Comparison of ENCODE assay signal across 12 cellular contexts in genomic region chr4:26252349-26252748, GRCh38.
DNase-seq lines count a peak whose midpoint lies in the region; ATAC-seq, FAIRE-seq and TF ChIP-seq lines count a peak whose summit lies in the region.
"Had no signal": no experiment of that assay in that cellular context is flagged by ENCODE, and none has a peak within 500 bp of the region (broad histone marks: within the 10 kb centered on the region; RNA-seq: fewer than 3 reads in every experiment).

No MANE protein-coding gene starts in this region.

- no peak overlapping the region for H2BK5ac ChIP-seq in H1 (ENCODE audit: low read depth, low read length)

- H2BK20ac ChIP-seq in H1 (ENCODE audit: low read length): no peak overlapping the region

- H3K4ac ChIP-seq in H1 (replicated peaks; ENCODE audit: insufficient read length, low read depth, low read length): no peak overlapping the region

- no peak overlapping the region; a peak in 1 of 7 replicates for H3K9ac ChIP-seq in H1 (replicated peaks in 1 of 4; ENCODE audit: extremely low read depth in 1 of 4, low read depth in 3 of 4, low read length in 3 of 4)

- H3K23ac ChIP-seq in H1 (ENCODE audit: insufficient read length): no peak overlapping the region

- H3K79me1 ChIP-seq in H1 (ENCODE audit: low read depth, low read length): no peaks in the 10 kb centered on the region

- H3K18ac ChIP-seq in H1 (ENCODE audit: extremely low read depth, low read length): no peak overlapping the region

- H3K4me2 ChIP-seq in H1 (ENCODE audit: insufficient read depth in 1 of 2, low read depth in 2 of 2, low read length in 2 of 2) (no peak overlapping the region), osteoblast (ENCODE audit: insufficient read depth, low read length) (no peak overlapping the region)

- H3K27ac ChIP-seq in H1 (ENCODE audit: low read depth, low read length): no peak overlapping the region
- no peak overlapping the region for H3K27ac ChIP-seq in osteoblast (ENCODE audit: low read depth, low read length)
- H3K27ac ChIP-seq: dorsolateral prefrontal cortex had no signal

- TF ChIP-seq CTCF in H1 (IDR thresholded peaks at IDR 0.05; ENCODE audit: control extremely low read depth in 1 of 3, insufficient read depth in 1 of 3, low read depth in 1 of 3, low read length in 3 of 3) (no peak), osteoblast (IDR thresholded peaks at IDR 0.05; ENCODE audit: extremely low read depth, low read depth, low read length) (no peak)

- no peaks in the 10 kb centered on the region for H3K27me3 ChIP-seq in H1 (replicated peaks in 1 of 4; ENCODE audit: control insufficient read depth in 3 of 4, extremely low read depth in 1 of 4, insufficient read depth in 3 of 4, low read length in 3 of 4)
- H3K27me3 ChIP-seq in osteoblast (ENCODE audit: insufficient read depth, low read length): no peaks in the 10 kb centered on the region
- H3K27me3 ChIP-seq: dorsolateral prefrontal cortex had no signal

- no peak overlapping the region for H3K14ac ChIP-seq in H1 (ENCODE audit: insufficient read length)

- H2BK15ac ChIP-seq in H1 (ENCODE audit: low read length): no peak overlapping the region

- peak; percentile 86 for ATAC-seq in HG03558 (IDR thresholded peaks at IDR 0.05; ENCODE audit: extremely low read depth, unreplicated experiment)
- no peak for ATAC-seq in GM18502 (IDR thresholded peaks at IDR 0.05; ENCODE audit: poor library complexity, unreplicated experiment)

- TF ChIP-seq POLR2A in GM12892 (IDR thresholded peaks at IDR 0.05; ENCODE audit: low read depth, low read length) (no peak), H1 (IDR thresholded peaks at IDR 0.05; ENCODE audit: control extremely low read depth in 1 of 2, low read depth in 2 of 2, low read length in 2 of 2) (no peak)

- no peak overlapping the region for H3K56ac ChIP-seq in H1 (replicated peaks; ENCODE audit: insufficient read length, low read depth, low read length)

- H3K9me3 ChIP-seq in H1 (ENCODE audit: insufficient read depth in 2 of 2, low read depth in 1 of 2, low read length in 1 of 2): no peaks in the 10 kb centered on the region
- H3K9me3 ChIP-seq in osteoblast (ENCODE audit: low read depth, low read length): no peaks in the 10 kb centered on the region

- H4K8ac ChIP-seq in H1 (ENCODE audit: extremely low read depth, insufficient read depth, low read length): no peak overlapping the region

- no peaks in the 10 kb centered on the region for H3K23me2 ChIP-seq in H1 (ENCODE audit: low read depth, low read length)

- TF ChIP-seq EP300 in H1 (IDR thresholded peaks at IDR 0.05; ENCODE audit: borderline replicate concordance in 1 of 2, low read depth in 2 of 2, low read length in 2 of 2): no peak

- H2AFZ ChIP-seq in H1 (ENCODE audit: low read length) (no peak overlapping the region), osteoblast (ENCODE audit: low read length) (no peak overlapping the region)

- no peak overlapping the region for H2BK120ac ChIP-seq in H1 (replicated peaks; ENCODE audit: low read depth, low read length)

- H3K79me2 ChIP-seq in H1 (ENCODE audit: control insufficient read depth in 1 of 2, insufficient read depth in 2 of 2, low read length in 2 of 2) (no peaks in the 10 kb centered on the region), osteoblast (ENCODE audit: insufficient read depth, low read length) (no peaks in the 10 kb centered on the region)

- H4K91ac ChIP-seq in H1 (replicated peaks; ENCODE audit: insufficient read length, low read length): no peak overlapping the region

- H2BK12ac ChIP-seq in H1 (ENCODE audit: low read depth, low read length): no peak overlapping the region

- FAIRE-seq in GM12892 (lab: Jason Lieb, UNC) (peak; percentile 17), GM19239 (lab: Jason Lieb, UNC) (peak; percentile 14), H1 (lab: Jason Lieb, UNC) (no peak)

- no peak overlapping the region for H3K4me3 ChIP-seq in H1 (ENCODE audit: extremely low read depth in 1 of 4, insufficient read depth in 2 of 4, low read depth in 3 of 4, low read length in 4 of 4)
- H3K4me3 ChIP-seq in osteoblast (ENCODE audit: insufficient read depth, low read length): no peak overlapping the region
- H3K4me3 ChIP-seq: dorsolateral prefrontal cortex had no signal

- H2AK5ac ChIP-seq in H1 (ENCODE audit: low read depth, low read length): no peak overlapping the region

- H4K20me1 ChIP-seq in H1 (replicated peaks in 1 of 2; ENCODE audit: control insufficient read depth in 1 of 2, insufficient read depth in 2 of 2, low read length in 2 of 2) (no peaks in the 10 kb centered on the region), osteoblast (ENCODE audit: insufficient read depth, low read length) (no peaks in the 10 kb centered on the region)

- DNase-seq in GM12892 (ENCODE audit: insufficient read length): no peak
- no peak for DNase-seq in GM19239 (ENCODE audit: insufficient read length, low spot score)
- no peak for DNase-seq in H1 (ENCODE audit: low read depth in 1 of 2, low spot score in 2 of 2)
- no peak for DNase-seq in pons (ENCODE audit: low spot score)
- no peak for DNase-seq in ACHN
- no peak for DNase-seq in osteoblast (ENCODE audit: insufficient read length, low spot score, missing footprints)
- DNase-seq: activated CD4-positive, alpha-beta T cell treated with anti-CD3 and anti-CD28 coated beads, Interleukin-2, amount 50 U/mL, for 4 hours; dorsolateral prefrontal cortex; foreskin melanocyte; NCI-H1930 had no signal

- no peak overlapping the region for H4K5ac ChIP-seq in H1 (ENCODE audit: insufficient read length, low read depth, low read length)

- CTCF ChIA-PET in H1 (lab: Charles Lee; ENCODE audit: partially characterized antibody): interaction anchor here (0.9 kb wide), 1 partner anchor 445 kb away, joined by 3 read pairs; no protein-coding TSS in a partner anchor

- H3K4me1 ChIP-seq in H1 (replicated peaks in 1 of 4; ENCODE audit: control insufficient read depth in 3 of 4, insufficient read depth in 4 of 4, low read length in 3 of 4): no peaks in the 10 kb centered on the region
- no peaks in the 10 kb centered on the region for H3K4me1 ChIP-seq in osteoblast (ENCODE audit: insufficient read depth, low read length)

- WGBS in H1 (ENCODE audit: extremely low coverage in 1 of 2, insufficient coverage in 1 of 2, insufficient read length in 1 of 2, insufficient replicate concordance in 2 of 2, low coverage in 1 of 2, low lambda C conversion rate in 2 of 2, missing lambda C conversion rate in 1 of 2), 2 experiments: 94% methylated on average over 7 of the region's 7 CpGs; no CpG with 5 or more reads in 1 of the 2 experiments

- TF ChIP-seq RAD21 in H1 (IDR thresholded peaks at IDR 0.05 in 1 of 2, conservative IDR thresholded peaks at IDR 0.05 in 1 of 2; ENCODE audit: low read depth in 2 of 2, low read length in 2 of 2): no peak

- POLR2A ChIA-PET in H1 (lab: Charles Lee; ENCODE audit: partially characterized antibody): no interaction called here

- in situ Hi-C loops in ACHN (cut with HindIII; ENCODE audit: low pct_ligation_motif_present, low pct_unique_long_range_greater_than_20kb, low sequenced_read_pairs): no loop called here

- H3K36me3 ChIP-seq in H1 (ENCODE audit: control insufficient read depth in 2 of 4, insufficient read depth in 4 of 4, low read length in 3 of 4) (no peaks in the 10 kb centered on the region), osteoblast (ENCODE audit: insufficient read depth, low read length) (no peaks in the 10 kb centered on the region)

TF ChIP-seq in H1, 55 proteins besides CTCF, POLR2A, EP300 and RAD21 (continues in another document):
- TF ChIP-seq TEAD4 (IDR thresholded peaks at IDR 0.05; ENCODE audit: low read depth, low read length): peak; percentile 36; the same call in 1 of the 2 replicates
